20 cellular contexts compared by ENCODE assay signal in genomic region chr16:79081292-79082066, GRCh38.
DNase-seq lines count a peak whose midpoint lies in the region; ATAC-seq and TF ChIP-seq lines count a peak whose summit lies in the region.
"Had no signal": no experiment of that assay in that cellular context is flagged by ENCODE, and none has a peak within 500 bp of the region (broad histone marks: within the 10 kb centered on the region; RNA-seq: fewer than 3 reads in every experiment).

No MANE protein-coding gene starts in this region.

- peaks cover 12% of the 10 kb centered on the region for H3K27me3 Mint-ChIP-seq in activated naive CD8-positive, alpha-beta T cell treated with anti-CD3 and anti-CD28 coated beads, Interleukin-2, amount 50 U/mL, for 24 hours
- no peaks in the 10 kb centered on the region for H3K27me3 Mint-ChIP-seq in type B pancreatic cell

- ATAC-seq in activated naive CD8-positive, alpha-beta T cell treated with anti-CD3 and anti-CD28 coated beads, Interleukin-2, amount 50 U/mL, for 24 hours = peak; percentile 77
- ATAC-seq: gastrocnemius medialis had no signal

- no peak overlapping the region; the same call in 1 of the 2 replicates for H3K4me3 ChIP-seq in Jurkat, Clone E6-1 (ENCODE audit: low read length)
- H3K4me3 ChIP-seq in foreskin fibroblast (ENCODE audit: low read depth in 1 of 2, low read length in 2 of 2) = no peak overlapping the region
- H3K4me3 ChIP-seq: gastrocnemius medialis had no signal

- peak overlapping the region; percentile 22 for H3K4me3 Mint-ChIP-seq in activated naive CD8-positive, alpha-beta T cell treated with anti-CD3 and anti-CD28 coated beads, Interleukin-2, amount 50 U/mL, for 24 hours
- H3K4me3 Mint-ChIP-seq in type B pancreatic cell = no peak overlapping the region
- H3K4me3 Mint-ChIP-seq: activated B cell treated with CpG ODN at 0.5 μM for 24 hours, brain had no signal

- H3K9me3 Mint-ChIP-seq in activated naive CD8-positive, alpha-beta T cell treated with anti-CD3 and anti-CD28 coated beads, Interleukin-2, amount 50 U/mL, for 24 hours = no peaks in the 10 kb centered on the region
- no peaks in the 10 kb centered on the region for H3K9me3 Mint-ChIP-seq in type B pancreatic cell
- H3K9me3 Mint-ChIP-seq: activated B cell treated with CpG ODN at 0.5 μM for 24 hours had no signal

- DNase-seq in stimulated activated CD4-positive, alpha-beta T cell treated with anti-CD3 and anti-CD28 coated beads, Interleukin-1b, Interleukin-23, amount 100 ng/mL, for 48 hours = peak; percentile 45
- no peak for DNase-seq in stimulated activated CD4-positive, alpha-beta T cell treated with anti-CD3 and anti-CD28 coated beads, Interleukin-4, amount 100 ng/mL, for 1 hour
- peak; percentile 68 for DNase-seq in Jurkat, Clone E6-1 (ENCODE audit: low read depth, low spot score)
- peak; percentile 34 for DNase-seq in activated naive CD8-positive, alpha-beta T cell treated with anti-CD3 and anti-CD28 coated beads, Interleukin-2, amount 50 U/mL, for 24 hours
- DNase-seq in type B pancreatic cell (ENCODE audit: extremely low spot score, unreplicated experiment) = no peak
- no peak for DNase-seq in foreskin fibroblast
- no peak for DNase-seq in NCI-H2029 treated with DMSO at 0.1 percent for 48 hours (lab: John Stamatoyannopoulos, UW)
- DNase-seq: activated B cell treated with CpG ODN at 0.5 μM for 24 hours; activated CD8-positive, alpha-beta memory T cell treated with anti-CD3 and anti-CD28 coated beads, Interleukin-2, amount 50 U/mL, for 4 hours; effector CD8-positive, alpha-beta T cell; gastrocnemius medialis; kidney; mammary epithelial cell; NCI-H1105; NCI-H2081; NCI-H446; SK-N-SH; stimulated activated naive CD4-positive, alpha-beta T cell; trophoblast cell had no signal

- TF ChIP-seq CTCF in type B pancreatic cell (conservative IDR thresholded peaks at IDR 0.05) (no peak), foreskin fibroblast (IDR thresholded peaks at IDR 0.05; ENCODE audit: low read depth, low read length) (no peak)

- H3K27ac Mint-ChIP-seq in activated naive CD8-positive, alpha-beta T cell treated with anti-CD3 and anti-CD28 coated beads, Interleukin-2, amount 50 U/mL, for 24 hours = peak overlapping the region; percentile 75
- peak overlapping the region; percentile 17 for H3K27ac Mint-ChIP-seq in type B pancreatic cell
- H3K27ac Mint-ChIP-seq: activated B cell treated with CpG ODN at 0.5 μM for 24 hours, brain had no signal

- H3K4me1 Mint-ChIP-seq in activated naive CD8-positive, alpha-beta T cell treated with anti-CD3 and anti-CD28 coated beads, Interleukin-2, amount 50 U/mL, for 24 hours = peaks cover 73% of the 10 kb centered on the region
- H3K4me1 Mint-ChIP-seq in type B pancreatic cell (ENCODE audit: unreplicated experiment) = peaks cover 5% of the 10 kb centered on the region

- peaks cover under 1% of the 10 kb centered on the region for H3K36me3 Mint-ChIP-seq in activated naive CD8-positive, alpha-beta T cell treated with anti-CD3 and anti-CD28 coated beads, Interleukin-2, amount 50 U/mL, for 24 hours (ENCODE audit: low read depth)
- no peaks in the 10 kb centered on the region for H3K36me3 Mint-ChIP-seq in type B pancreatic cell
- H3K36me3 Mint-ChIP-seq: brain had no signal

Comparison
In these comparisons a context has a peak if more than half of its experiments do, and no peak if none do; other contexts are left out.
1. DNase-seq: peak in stimulated activated CD4-positive, alpha-beta T cell treated with anti-CD3 and anti-CD28 coated beads, Interleukin-1b, Interleukin-23, amount 100 ng/mL, for 48 hours (single experiment), Jurkat, Clone E6-1 (single experiment) and activated naive CD8-positive, alpha-beta T cell treated with anti-CD3 and anti-CD28 coated beads, Interleukin-2, amount 50 U/mL, for 24 hours (single experiment); none in stimulated activated CD4-positive, alpha-beta T cell treated with anti-CD3 and anti-CD28 coated beads, Interleukin-4, amount 100 ng/mL, for 1 hour (single experiment), type B pancreatic cell (single experiment), foreskin fibroblast (0 of 2) and NCI-H2029 treated with DMSO at 0.1 percent for 48 hours (single experiment).